In the genomic region with DNA sequence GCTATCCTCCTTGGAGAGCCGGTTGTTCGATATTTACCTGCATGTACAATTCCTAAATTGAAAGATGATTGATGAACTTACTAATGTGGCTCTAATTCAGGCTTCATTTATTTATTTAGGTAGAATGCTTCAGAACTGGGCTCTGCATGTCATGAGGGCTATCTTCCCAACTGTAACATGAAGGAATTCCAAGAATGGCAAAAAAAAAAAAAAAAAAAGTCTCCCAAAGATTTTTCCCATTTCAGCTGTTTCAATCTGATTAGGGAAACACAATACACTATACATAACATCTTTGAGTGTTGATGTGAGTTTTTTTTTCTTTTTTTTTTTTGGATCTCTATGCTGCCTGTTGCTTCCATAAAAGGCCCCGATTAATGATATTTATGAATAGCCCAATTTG, we compare ENCODE assay signal across 1 cellular context.
TF ChIP-seq lines count a peak whose summit lies in the region.

No MANE protein-coding gene starts in this region.

TF ChIP-seq in IMR-90, 13 proteins besides CTCF, POLR2A, EP300 and RAD21:
- no peak for TF ChIP-seq USF2 (IDR thresholded peaks at IDR 0.05; ENCODE audit: low read depth, low read length)
- no peak for TF ChIP-seq CHD1 (IDR thresholded peaks at IDR 0.05; ENCODE audit: low read depth, low read length)
- no peak for TF ChIP-seq BHLHE40 (IDR thresholded peaks at IDR 0.05; ENCODE audit: low read depth, low read length)
- TF ChIP-seq SMC3 (IDR thresholded peaks at IDR 0.05; ENCODE audit: low read depth, low read length) = no peak
- TF ChIP-seq ELK1 (IDR thresholded peaks at IDR 0.05; ENCODE audit: borderline replicate concordance, low read depth, low read length) = no peak
- no peak for TF ChIP-seq FOS (IDR thresholded peaks at IDR 0.05; ENCODE audit: low read depth, low read length)
- no peak for TF ChIP-seq MAZ (IDR thresholded peaks at IDR 0.05; ENCODE audit: borderline replicate concordance, low read depth, low read length)
- no peak for TF ChIP-seq MAFK (IDR thresholded peaks at IDR 0.05; ENCODE audit: low read depth, low read length)
- TF ChIP-seq CEBPB (IDR thresholded peaks at IDR 0.05; ENCODE audit: low read depth, low read length) = no peak
- no peak for TF ChIP-seq NFE2L2 (IDR thresholded peaks at IDR 0.05; ENCODE audit: low read depth, low read length)
- TF ChIP-seq RCOR1 (IDR thresholded peaks at IDR 0.05; ENCODE audit: insufficient replicate concordance, low read length) = no peak
- TF ChIP-seq MXI1 (IDR thresholded peaks at IDR 0.05; ENCODE audit: borderline replicate concordance, low read depth, low read length) = no peak
- no peak for TF ChIP-seq RFX5 (IDR thresholded peaks at IDR 0.05; ENCODE audit: low read depth, low read length)
